ENCODE assay signal across 1 cellular context in genomic region chr16:89548344-89549006, GRCh38.
TF ChIP-seq lines count a peak whose summit lies in the region.

No MANE protein-coding gene starts in this region.

TF ChIP-seq in SK-N-SH treated with all-trans-retinoic acid at 6 μM for 48 hours, 23 proteins besides CTCF, POLR2A, EP300 and RAD21:
- no peak for TF ChIP-seq PPARA (CRISPR knock-in tag; IDR thresholded peaks at IDR 0.05; ENCODE audit: borderline replicate concordance)
